In the genomic region with DNA sequence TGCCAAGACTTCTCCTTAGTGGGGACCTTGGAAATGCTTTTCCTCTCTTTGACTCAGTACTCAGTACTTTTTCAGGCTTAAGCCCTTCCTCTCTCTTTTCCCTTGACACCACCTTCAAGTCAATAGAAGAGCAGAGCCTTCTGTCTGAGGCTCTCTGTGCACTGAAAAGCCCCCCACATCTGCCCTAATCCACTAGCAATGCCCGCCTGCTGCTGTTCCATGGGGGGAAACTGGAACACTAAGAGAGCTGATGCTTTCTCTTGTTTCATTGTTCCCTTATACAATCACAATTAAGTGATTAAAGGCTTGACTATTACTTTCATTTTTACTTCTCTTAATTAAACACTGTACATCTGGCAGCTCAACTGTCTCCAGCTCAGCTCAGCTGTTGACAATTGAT, we compare ENCODE assay signal across 24 cellular contexts.
"Had no signal": no experiment of that assay in that cellular context is flagged by ENCODE, and none has a peak within 500 bp of the region (broad histone marks: within the 10 kb centered on the region; RNA-seq: fewer than 3 reads in every experiment).

No MANE protein-coding gene starts in this region.

- DNase-seq: activated CD4-positive, alpha-beta T cell treated with anti-CD3 and anti-CD28 coated beads for 36 hours; activated CD4-positive, alpha-beta T cell treated with anti-CD3 and anti-CD28 coated beads, Interleukin-2, amount 50 U/mL, for 4 hours; activated CD8-positive, alpha-beta memory T cell treated with anti-CD3 and anti-CD28 coated beads for 24 hours; activated CD8-positive, alpha-beta memory T cell treated with anti-CD3 and anti-CD28 coated beads, Interleukin-2, amount 50 U/mL, for 4 hours; activated T-cell treated with anti-CD3 and anti-CD28 coated beads, Interleukin-2, amount 50 U/mL, for 24 hours; aorta; brain microvascular endothelial cell; caudate nucleus; effector CD4-positive, alpha-beta T cell; erythroblast; foreskin fibroblast; immature natural killer cell; lower lobe of right lung; naive B cell; posterior cingulate gyrus; right lobe of liver; stimulated activated CD4-positive, alpha-beta T cell treated with anti-CD3 and anti-CD28 coated beads, Interleukin-2, amount 100 ng/mL, for 24 hours; stimulated activated naive CD4-positive, alpha-beta T cell treated with Interleukin-2 at 50 U/mL for 16 hours; T1000; upper lobe of left lung had no signal

- ATAC-seq: activated CD4-positive, alpha-beta T cell treated with anti-CD3 and anti-CD28 coated beads for 36 hours; activated naive CD4-positive, alpha-beta T cell treated with anti-CD3 and anti-CD28 coated beads, Interleukin-2, amount 50 U/mL, for 72 hours; activated T-helper 17 cell treated with anti-CD3 and anti-CD28 coated beads, Interleukin-2, amount 50 U/mL, for 72 hours; left lobe of liver; lower lobe of right lung; right lobe of liver; WTC11 had no signal
